13 cellular contexts compared by ENCODE assay signal in genomic region chr2:36696533-36696932, GRCh38. TPM values are rescaled to one million over a fixed set of nuclear protein-coding genes. Genes with fewer than 3 reads are reported as not detected.
DNase-seq lines count a peak whose midpoint lies in the region; TF ChIP-seq lines count a peak whose summit lies in the region.
"Had no signal": no experiment of that assay in that cellular context is flagged by ENCODE, and none has a peak within 500 bp of the region (broad histone marks: within the 10 kb centered on the region; RNA-seq: fewer than 3 reads in every experiment).

Gene VIT, plus strand, starts transcription at chr2:36696707. Its CDS starts 19,664 bp downstream, at chr2:36716371.

- H3K4ac ChIP-seq in trophoblast cell (ENCODE audit: low read depth, low read length) = no peak within 1 kb of the TSS

- DNase-seq in breast epithelium (ENCODE audit: low spot score in 2 of 2) (no peak), MCF 10A (ENCODE audit: unreplicated experiment) (no peak), dermis blood vessel endothelial cell (peak; percentile 53), mesothelial cell of epicardium (ENCODE audit: low spot score in 2 of 2, unreplicated experiment in 2 of 2) (no peak), epidermal melanocyte (ENCODE audit: insufficient read length, low spot score) (no peak), sigmoid colon (no peak), NCI-H1436 treated with DMSO at 0.1 percent for 48 hours (lab: John Stamatoyannopoulos, UW) (no peak), trophoblast cell (no peak)
- DNase-seq: ACHN, activated T-cell treated with anti-CD3 and anti-CD28 coated beads for 4 hours, foreskin melanocyte, left lung, NCI-H2029 treated with DMSO at 0.1 percent for 48 hours had no signal

- no peak within 1 kb of the TSS for H3K9ac ChIP-seq in trophoblast cell (ENCODE audit: low read length)

- H2BK5ac ChIP-seq in trophoblast cell (ENCODE audit: low read depth, low read length, poor library complexity) = no peak within 1 kb of the TSS

- intact Hi-C loops in breast epithelium (cut with DNase I; ENCODE audit: low total_unique reads) = no loop called here
- intact Hi-C loops in MCF 10A (cut with micrococcal nuclease) = no loop called here
- intact Hi-C loops in sigmoid colon (cut with DNase I) = no loop called here

- H3K4me3 Mint-ChIP-seq in MCF 10A (ENCODE audit: unreplicated experiment) = no peak within 1 kb of the TSS
- no peak within 1 kb of the TSS for H3K4me3 Mint-ChIP-seq in mesothelial cell of epicardium

- no peaks in the 10 kb centered on the region for H3K9me3 Mint-ChIP-seq in MCF 10A (ENCODE audit: unreplicated experiment)
- no peaks in the 10 kb centered on the region for H3K9me3 Mint-ChIP-seq in mesothelial cell of epicardium

- peaks cover 16% of the 10 kb centered on the region for H3K4me1 Mint-ChIP-seq in MCF 10A (ENCODE audit: insufficient read depth, unreplicated experiment)
- peaks cover 36% of the 10 kb centered on the region for H3K4me1 Mint-ChIP-seq in mesothelial cell of epicardium

- no peak within 1 kb of the TSS for H3K23ac ChIP-seq in trophoblast cell (ENCODE audit: low read length)

- no peak within 1 kb of the TSS for H2AFZ ChIP-seq in trophoblast cell (ENCODE audit: insufficient read depth, low read length, poor library complexity)

- no peak within 1 kb of the TSS for H2BK120ac ChIP-seq in trophoblast cell (ENCODE audit: insufficient read depth, low read length, poor library complexity)

- H3K36me3 ChIP-seq in breast epithelium (no peaks in the 10 kb centered on the region), sigmoid colon (no peaks in the 10 kb centered on the region), trophoblast cell (ENCODE audit: control insufficient read depth in 1 of 2, insufficient read depth in 2 of 2, low read length in 2 of 2) (no peaks in the 10 kb centered on the region)
- H3K36me3 ChIP-seq: left lung had no signal

- no peak within 1 kb of the TSS for H4K91ac ChIP-seq in trophoblast cell (ENCODE audit: low read depth, low read length)

- no peak within 1 kb of the TSS for H3K18ac ChIP-seq in trophoblast cell (ENCODE audit: low read length)

- CTCF ChIA-PET in MCF 10A (lab: Yijun Ruan, JAX) = interaction anchor here (0.6 to 3.0 kb wide), 5 partner anchors 10 to 88 kb away, joined by 3 to 12 read pairs (median 3); no protein-coding TSS in a partner anchor

- 77 to 85% methylated on average over 2 of the region's 2 CpGs for WGBS in sigmoid colon, 2 donors
- no CpG with 5 or more reads among the region's 2 CpGs for WGBS in trophoblast cell (ENCODE audit: extremely low coverage, insufficient coverage, insufficient read length)

- no peaks in the 10 kb centered on the region for H3K79me2 ChIP-seq in trophoblast cell (ENCODE audit: control insufficient read depth, insufficient read depth, low read length, poor library complexity)

- peaks cover 12% of the 10 kb centered on the region for H3K79me1 ChIP-seq in trophoblast cell (ENCODE audit: low read length)

- TF ChIP-seq POLR2A in breast epithelium (IDR thresholded peaks at IDR 0.05) (no peak), sigmoid colon (IDR thresholded peaks at IDR 0.05) (no peak)

- POLR2A ChIA-PET in MCF 10A (lab: Yijun Ruan, JAX) = interaction anchor here (0.7 kb wide), 1 partner anchor 73 kb away, joined by 3 read pairs; no protein-coding TSS in a partner anchor

- no peaks in the 10 kb centered on the region for H3K36me3 Mint-ChIP-seq in MCF 10A (ENCODE audit: insufficient read depth, unreplicated experiment)
- H3K36me3 Mint-ChIP-seq in mesothelial cell of epicardium = no peaks in the 10 kb centered on the region

- H3K27me3 Mint-ChIP-seq in MCF 10A (ENCODE audit: insufficient read depth, unreplicated experiment) (no peaks in the 10 kb centered on the region), mesothelial cell of epicardium (ENCODE audit: low read depth) (no peaks in the 10 kb centered on the region)

- H2AK5ac ChIP-seq in trophoblast cell (ENCODE audit: low read length) = no peak within 1 kb of the TSS

- H3K4me1 ChIP-seq in breast epithelium = no peaks in the 10 kb centered on the region
- no peaks in the 10 kb centered on the region for H3K4me1 ChIP-seq in sigmoid colon
- peaks cover 4 to 10% of the 10 kb centered on the region in 2 experiments for H3K4me1 ChIP-seq in trophoblast cell (ENCODE audit: control insufficient read depth in 1 of 2, insufficient read depth in 2 of 2, low read length in 2 of 2)

- TF ChIP-seq EP300 in sigmoid colon (IDR thresholded peaks at IDR 0.05) = no peak

- H3K27me3 ChIP-seq in breast epithelium (no peaks in the 10 kb centered on the region), sigmoid colon (no peaks in the 10 kb centered on the region), trophoblast cell (ENCODE audit: insufficient read depth, low read length) (no peaks in the 10 kb centered on the region)
- H3K27me3 ChIP-seq: left lung had no signal

- H3K4me3 ChIP-seq in breast epithelium = peak within 1 kb of the TSS; percentile 15 to 51 (median 35)
- no peak within 1 kb of the TSS for H3K4me3 ChIP-seq in sigmoid colon
- no peak within 1 kb of the TSS for H3K4me3 ChIP-seq in trophoblast cell (ENCODE audit: low read depth, low read length)
- H3K4me3 ChIP-seq: left lung had no signal

- no peak within 1 kb of the TSS for H3K4me2 ChIP-seq in trophoblast cell (ENCODE audit: low read length)

- no TSS peak for BruUV-seq in MCF 10A (replicated peaks; lab: Mats Ljungman, UMichigan)

- no peak within 1 kb of the TSS for H3K14ac ChIP-seq in trophoblast cell (ENCODE audit: low read length)

- H3K27ac Mint-ChIP-seq in MCF 10A (ENCODE audit: low read depth, unreplicated experiment) (no peak within 1 kb of the TSS), mesothelial cell of epicardium (peak within 1 kb of the TSS; percentile 45)

- H3K27ac ChIP-seq in breast epithelium = peak within 1 kb of the TSS in 1 of 2 donors; percentile 55
- H3K27ac ChIP-seq in sigmoid colon = peak within 1 kb of the TSS in 1 of 4 donors; percentile 24
- no peak within 1 kb of the TSS for H3K27ac ChIP-seq in trophoblast cell (ENCODE audit: low read depth, low read length)
- H3K27ac ChIP-seq: left lung had no signal

- TF ChIP-seq CTCF in breast epithelium (IDR thresholded peaks at IDR 0.05) = no peak
- TF ChIP-seq CTCF in MCF 10A (IDR thresholded peaks at IDR 0.05; ENCODE audit: unreplicated experiment) = no peak
- no peak for TF ChIP-seq CTCF in mesothelial cell of epicardium (IDR thresholded peaks at IDR 0.05; ENCODE audit: unreplicated experiment)
- no peak for TF ChIP-seq CTCF in sigmoid colon (IDR thresholded peaks at IDR 0.05)

- no peak within 1 kb of the TSS for H4K12ac ChIP-seq in trophoblast cell (ENCODE audit: low read depth, low read length)

- no peak within 1 kb of the TSS for H2BK12ac ChIP-seq in trophoblast cell (ENCODE audit: low read length)

- H3K9me3 ChIP-seq in breast epithelium = no peaks in the 10 kb centered on the region
- H3K9me3 ChIP-seq in sigmoid colon = no peaks in the 10 kb centered on the region
- H3K9me3 ChIP-seq in trophoblast cell (ENCODE audit: insufficient read depth, low read depth, low read length) = no peaks in the 10 kb centered on the region
- H3K9me3 ChIP-seq: left lung had no signal

- H4K8ac ChIP-seq in trophoblast cell (ENCODE audit: low read depth, low read length) = no peak within 1 kb of the TSS

RNA-seq across cellular contexts. Expression of gene VIT, which starts in this region (rescaled TPM):
- total RNA-seq in breast epithelium = 100 to 1,000 TPM in 1 of 3 donors, 1 to 10 TPM in 2; 7.9 to 136 (median 9.2) TPM
- total RNA-seq in MCF 10A (2022) = not detected in 2 replicates
- total RNA-seq in dermis blood vessel endothelial cell = 0.65 TPM in 1 of 2 replicates, not detected in the other
- total RNA-seq in mesothelial cell of epicardium = 0.45 to 0.78 TPM (median 0.73 TPM) in 3 replicates
- total RNA-seq in sigmoid colon = 10 to 100 TPM in 3 of 4 donors, 1 to 10 TPM in 1; 4.8 to 16.5 (median 14.1) TPM
- polyA plus RNA-seq in sigmoid colon = 1 to 10 TPM in 2 of 3 donors, not detected in 1; 1.1 to 6.0 TPM
- polyA plus RNA-seq in trophoblast cell (2013) = 3.1 and 3.4 TPM in 2 replicates

Comparison
In these comparisons a context has a peak if more than half of its experiments do, and no peak if none do; other contexts are left out.
1. Peak in DNase-seq in dermis blood vessel endothelial cell; RNA of the gene not detected or under 1 TPM.
2. H3K4me3 ChIP-seq: peak in breast epithelium (3 of 3); none in sigmoid colon (0 of 4) and trophoblast cell (single experiment).